Comparison of ENCODE assay signal across 19 cellular contexts in genomic region chr3:43185656-43186375, GRCh38.
A peak's percentile ranks its signal among the peaks of the same experiment; 100 is the strongest.
DNase-seq lines count a peak whose midpoint lies in the region; ATAC-seq and TF ChIP-seq lines count a peak whose summit lies in the region.
"Had no signal": no experiment of that assay in that cellular context is flagged by ENCODE, and none has a peak within 500 bp of the region (broad histone marks: within the 10 kb centered on the region; RNA-seq: fewer than 3 reads in every experiment).

No MANE protein-coding gene starts in this region.

- no peaks in the 10 kb centered on the region for H3K27me3 ChIP-seq in transverse colon

- H3K4me3 Mint-ChIP-seq in progenitor cell of endocrine pancreas (ENCODE audit: low read depth): no peak overlapping the region
- H3K4me3 Mint-ChIP-seq: activated CD4-positive, alpha-beta T cell treated with anti-CD3 and anti-CD28 coated beads, Interleukin-2, amount 10 ng/mL, durations not matched to agents 7 days and 5 days had no signal

- peaks cover 0 to 10% (median 1%) of the 10 kb centered on the region in 4 donors for H3K4me1 ChIP-seq in transverse colon

- intact Hi-C loops in left colon (cut with DNase I, micrococcal nuclease): no loop called here
- intact Hi-C loops in transverse colon (cut with DNase I; ENCODE audit: low total_unique reads): no loop called here

- WGBS in transverse colon (ENCODE audit: low coverage in 1 of 2), 2 donors: 62 to 78% methylated on average over 2 to 10 of the region's 10 CpGs

- TF ChIP-seq CTCF in AG09309 (IDR thresholded peaks at IDR 0.05; ENCODE audit: control insufficient read depth, insufficient read depth, low read depth, low read length, missing control alignments) (no peak), cardiac fibroblast (IDR thresholded peaks at IDR 0.05; ENCODE audit: low read depth, low read length) (no peak), foreskin fibroblast (IDR thresholded peaks at IDR 0.05; ENCODE audit: low read depth, low read length) (no peak), progenitor cell of endocrine pancreas (IDR thresholded peaks at IDR 0.05; ENCODE audit: unreplicated experiment) (no peak), transverse colon (IDR thresholded peaks at IDR 0.05) (no peak)

- ATAC-seq in left colon (no peak), HG02970 (IDR thresholded peaks at IDR 0.05; ENCODE audit: low FRiP score, unreplicated experiment) (no peak)
- ATAC-seq: HepG2, sciatic nerve had no signal

- in situ Hi-C loops in transverse colon (cut with MboI; ENCODE audit: low pct_ligation_motif_present in 1 of 4, low pct_unique_long_range_greater_than_20kb in 1 of 4, low sequenced_read_pairs in 3 of 4): no loop called here

- no peak overlapping the region for H3K27ac Mint-ChIP-seq in progenitor cell of endocrine pancreas
- H3K27ac Mint-ChIP-seq: activated CD4-positive, alpha-beta T cell treated with anti-CD3 and anti-CD28 coated beads, Interleukin-2, amount 10 ng/mL, durations not matched to agents 7 days and 5 days had no signal

- no peak for TF ChIP-seq POLR2A in transverse colon (IDR thresholded peaks at IDR 0.05)

- TF ChIP-seq EP300 in transverse colon (IDR thresholded peaks at IDR 0.05; ENCODE audit: low read depth): no peak

- peaks cover 9% of the 10 kb centered on the region for H3K9me3 Mint-ChIP-seq in progenitor cell of endocrine pancreas (ENCODE audit: low read depth)

- H3K27ac ChIP-seq in transverse colon: no peak overlapping the region

- H3K27me3 Mint-ChIP-seq in progenitor cell of endocrine pancreas: no peaks in the 10 kb centered on the region

- H3K36me3 Mint-ChIP-seq in progenitor cell of endocrine pancreas (ENCODE audit: insufficient read depth): no peaks in the 10 kb centered on the region

- H3K4me3 ChIP-seq in AG09309 (ENCODE audit: control insufficient read depth, low read depth, low read length) (no peak overlapping the region), cardiac fibroblast (replicated peaks in 1 of 2; ENCODE audit: low read depth in 2 of 2, low read length in 2 of 2) (no peak overlapping the region), foreskin fibroblast (ENCODE audit: low read depth in 1 of 2, low read length in 2 of 2) (no peak overlapping the region), transverse colon (no peak overlapping the region)
- H3K4me3 ChIP-seq: lung had no signal

- peaks cover 20% of the 10 kb centered on the region for H3K4me1 Mint-ChIP-seq in progenitor cell of endocrine pancreas (ENCODE audit: low read depth)

- no peaks in the 10 kb centered on the region for H3K36me3 ChIP-seq in transverse colon

- DNase-seq in AG09309 (ENCODE audit: low read depth): peak; percentile 83
- peak; percentile 61 for DNase-seq in LoVo (ENCODE audit: low spot score)
- DNase-seq in cardiac fibroblast (ENCODE audit: low read depth in 2 of 2): peak; percentile 17 to 79
- peak; percentile 62 to 69 for DNase-seq in foreskin fibroblast
- DNase-seq in progenitor cell of endocrine pancreas (ENCODE audit: low spot score, unreplicated experiment): no peak
- no peak for DNase-seq in left colon
- no peak for DNase-seq in transverse colon
- DNase-seq: activated CD4-positive, alpha-beta T cell treated with anti-CD3 and anti-CD28 coated beads, Interleukin-2, amount 10 ng/mL, durations not matched to agents 7 days and 5 days; anterior cingulate cortex; COR-L47; NCI-H1694 treated with DMSO at 0.1 percent for 48 hours; NCI-H2227 treated with DMSO at 0.1 percent for 48 hours; NK-92 treated with Interleukin-12 subunit alpha and Interleukin-12 subunit beta, amount 100 ng/mL, for 24 hours; RPMI8226; stimulated activated CD4-positive, alpha-beta T cell treated with anti-CD3 and anti-CD28 coated beads, Interleukin-2, amount 100 ng/mL, for 24 hours had no signal

- no peaks in the 10 kb centered on the region for H3K9me3 ChIP-seq in transverse colon

Comparison
In these comparisons a context has a peak if more than half of its experiments do, and no peak if none do; other contexts are left out.
1. DNase-seq: peak in AG09309 (single experiment), LoVo (single experiment), cardiac fibroblast (2 of 2) and foreskin fibroblast (2 of 2); none in progenitor cell of endocrine pancreas (single experiment), left colon (0 of 2) and transverse colon (single experiment).